In genomic region chr19:1019616-1019961, GRCh38 we compare ENCODE assay signal across 1 cellular context.
TF ChIP-seq lines count a peak whose summit lies in the region.

No MANE protein-coding gene starts in this region.

TF ChIP-seq in WTC11, 78 proteins besides CTCF, POLR2A, EP300 and RAD21 (continued from another document):
- TF ChIP-seq ZNF317 (CRISPR knock-in tag; IDR thresholded peaks at IDR 0.05; ENCODE audit: borderline replicate concordance, low read depth) (no peak), MXD4 (CRISPR knock-in tag; IDR thresholded peaks at IDR 0.05; ENCODE audit: borderline replicate concordance) (no peak), ETV6 (CRISPR knock-in tag; IDR thresholded peaks at IDR 0.05) (no peak), SMAD4 (CRISPR knock-in tag; IDR thresholded peaks at IDR 0.05) (no peak), SMAD3 (CRISPR knock-in tag; IDR thresholded peaks at IDR 0.05; ENCODE audit: borderline replicate concordance) (no peak), RORB (CRISPR knock-in tag; IDR thresholded peaks at IDR 0.05) (no peak)
